Comparison of ENCODE assay signal across 13 cellular contexts in the genomic region with DNA sequence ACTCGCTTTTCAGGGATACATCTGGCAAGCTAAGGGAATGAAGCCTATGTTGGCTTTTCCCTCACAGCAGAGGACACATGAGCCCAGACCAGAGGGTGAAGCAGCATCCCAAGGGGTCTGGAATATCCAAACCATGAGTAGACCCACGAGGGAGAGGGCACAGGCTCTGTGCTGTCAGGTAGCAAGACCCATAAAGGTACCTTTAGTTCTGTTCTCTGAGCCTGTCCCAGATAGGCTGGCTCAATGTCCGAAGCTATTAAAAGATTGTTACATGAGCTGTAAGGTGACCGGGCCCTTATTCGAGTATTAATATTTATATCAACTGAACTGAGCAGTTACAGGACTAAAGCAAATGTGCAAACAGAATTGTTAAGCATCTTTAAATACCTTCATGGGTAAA. TPM values are rescaled to one million over a fixed set of nuclear protein-coding genes. Genes with fewer than 3 reads are reported as not detected.
A peak's percentile ranks its signal among the peaks of the same experiment; 100 is the strongest.
DNase-seq lines count a peak whose midpoint lies in the region; ATAC-seq and TF ChIP-seq lines count a peak whose summit lies in the region.
"Had no signal": no experiment of that assay in that cellular context is flagged by ENCODE, and none has a peak within 500 bp of the region (broad histone marks: within the 10 kb centered on the region; RNA-seq: fewer than 3 reads in every experiment).

No MANE protein-coding gene starts in this region.

- H3K27me3 ChIP-seq in right cardiac atrium (ENCODE audit: control insufficient read depth, insufficient read depth) = no peaks in the 10 kb centered on the region
- H3K27me3 ChIP-seq in body of pancreas = no peaks in the 10 kb centered on the region
- H3K27me3 ChIP-seq: BLaER1 treated with 17β-estradiol and CSF1 and Interleukin-3, amounts not matched to agents 10 nM and 100 nM had no signal

- WGBS in right cardiac atrium = 75% methylated on average over 5 of the region's 5 CpGs
- WGBS in body of pancreas, 2 donors = 91 to 93% methylated on average over 5 of the region's 5 CpGs

- TF ChIP-seq POLR2A in body of pancreas (IDR thresholded peaks at IDR 0.05) = no peak

- H3K9me3 ChIP-seq in right cardiac atrium (ENCODE audit: control insufficient read depth, low read length) (no peaks in the 10 kb centered on the region), body of pancreas (no peaks in the 10 kb centered on the region)

- H3K4me3 ChIP-seq in right cardiac atrium (ENCODE audit: low read length) (no peak overlapping the region), body of pancreas (no peak overlapping the region)
- H3K4me3 ChIP-seq: BLaER1 treated with 17β-estradiol and CSF1 and Interleukin-3, amounts not matched to agents 10 nM and 100 nM had no signal

- no peaks in the 10 kb centered on the region for H3K36me3 ChIP-seq in body of pancreas (replicated peaks in 1 of 2; ENCODE audit: insufficient read depth in 1 of 2, low read depth in 2 of 2)

- H3K4me1 ChIP-seq in right cardiac atrium (ENCODE audit: control insufficient read depth, insufficient read depth, low read length) = peaks cover 2% of the 10 kb centered on the region
- peaks cover 10% of the 10 kb centered on the region for H3K4me1 ChIP-seq in body of pancreas

- TF ChIP-seq CTCF in body of pancreas (IDR thresholded peaks at IDR 0.05) = no peak

- intact Hi-C loops in Right ventricle myocardium superior (cut with DNase I) = no loop called here
- intact Hi-C loops in left cardiac atrium (cut with DNase I) = no loop called here
- intact Hi-C loops in right cardiac atrium (cut with DNase I) = no loop called here
- intact Hi-C loops in body of pancreas (cut with DNase I) = no loop called here

- H3K27ac ChIP-seq in right cardiac atrium (ENCODE audit: low read length) (peak overlapping the region; percentile 81), body of pancreas (no peak overlapping the region)
- H3K27ac ChIP-seq: BLaER1 treated with 17β-estradiol and CSF1 and Interleukin-3, amounts not matched to agents 10 nM and 100 nM had no signal

- no peak for DNase-seq in Right ventricle myocardium superior
- DNase-seq in left cardiac atrium = no peak
- DNase-seq in right cardiac atrium = no peak
- no peak for DNase-seq in DMS114 treated with DMSO at 0.1 percent for 48 hours (lab: John Stamatoyannopoulos, UW; ENCODE audit: unreplicated experiment)
- no peak for DNase-seq in body of pancreas
- DNase-seq: Calu3; CD8-positive, alpha-beta T cell; DMS53; DND-41; H9 had no signal

- ATAC-seq in Right ventricle myocardium superior (ENCODE audit: poor library complexity) (peak; percentile 87), left cardiac atrium (peak; percentile 48 to 60), right cardiac atrium (peak; percentile 34 to 71), HG03571 (IDR thresholded peaks at IDR 0.05; ENCODE audit: unreplicated experiment) (no peak), body of pancreas (no peak)
- ATAC-seq: CD8-positive, alpha-beta T cell; HepG2 had no signal

RNA-seq across cellular contexts. Expression of a gene that starts 52.2 kb away (rescaled TPM):
- 24.6 TPM for total RNA-seq in Right ventricle myocardium superior
- total RNA-seq in left cardiac atrium = 10 to 100 TPM; 43.2 to 50.6 TPM
- total RNA-seq in right cardiac atrium = 10 to 100 TPM; 68.4 to 91.3 (median 81.1) TPM
- 63.8 TPM for polyA plus RNA-seq in right cardiac atrium
- total RNA-seq in body of pancreas = 10 to 100 TPM; 32.2 to 33.9 TPM

RNA-seq across cellular contexts. Expression of a gene that starts 52.3 kb away (rescaled TPM):
- total RNA-seq in Right ventricle myocardium superior (3.6 TPM), left cardiac atrium (1 to 10 TPM; 5.4 to 6.5 TPM), right cardiac atrium (1 to 10 TPM; 5.4 to 9.7 (median 8.2) TPM), body of pancreas (10 to 100 TPM; 10.9 to 21.8 TPM)
- polyA plus RNA-seq in right cardiac atrium = 2.6 TPM

Comparison
In these comparisons a context has a peak if more than half of its experiments do, and no peak if none do; other contexts are left out.
1. ATAC-seq: peak in Right ventricle myocardium superior (single experiment), left cardiac atrium (2 of 2) and right cardiac atrium (2 of 2); none in HG03571 (single experiment) and body of pancreas (single experiment).